20 cellular contexts compared by ENCODE assay signal in the genomic region with DNA sequence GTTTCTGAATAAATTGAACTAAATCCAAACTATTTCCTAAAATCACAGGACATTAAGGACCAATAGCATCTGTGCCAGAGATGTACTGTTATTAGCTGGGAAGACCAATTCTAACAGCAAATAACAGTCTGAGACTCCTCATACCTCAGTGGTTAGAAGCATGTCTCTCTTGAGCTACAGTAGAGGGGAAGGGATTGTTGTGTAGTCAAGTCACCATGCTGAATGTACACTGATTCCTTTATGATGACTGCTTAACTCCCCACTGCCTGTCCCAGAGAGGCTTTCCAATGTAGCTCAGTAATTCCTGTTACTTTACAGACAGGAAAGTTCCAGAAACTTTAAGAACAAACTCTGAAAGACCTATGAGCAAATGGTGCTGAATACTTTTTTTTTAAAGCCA. TPM values are rescaled to one million over a fixed set of nuclear protein-coding genes. Genes with fewer than 3 reads are reported as not detected.
A peak's percentile ranks its signal among the peaks of the same experiment; 100 is the strongest.
DNase-seq lines count a peak whose midpoint lies in the region; ATAC-seq and TF ChIP-seq lines count a peak whose summit lies in the region.
"Had no signal": no experiment of that assay in that cellular context is flagged by ENCODE, and none has a peak within 500 bp of the region (broad histone marks: within the 10 kb centered on the region; RNA-seq: fewer than 3 reads in every experiment).

No MANE protein-coding gene starts in this region.

- no peaks in the 10 kb centered on the region for H3K27me3 ChIP-seq in Caco-2 (replicated peaks; ENCODE audit: control insufficient read depth, insufficient read depth, low read length)
- H3K27me3 ChIP-seq in GM23248 (replicated peaks; ENCODE audit: insufficient read depth) = no peaks in the 10 kb centered on the region
- H3K27me3 ChIP-seq in subcutaneous abdominal adipose tissue (ENCODE audit: control insufficient read depth in 5 of 5, insufficient read depth in 4 of 5, low read length in 5 of 5) = no peaks in the 10 kb centered on the region
- no peaks in the 10 kb centered on the region for H3K27me3 ChIP-seq in H7 (ENCODE audit: control insufficient read depth, insufficient read depth, low read length)
- H3K27me3 ChIP-seq: BE2C had no signal

- no peak overlapping the region for H3K4me2 ChIP-seq in GM23248 (ENCODE audit: unreplicated experiment)
- H3K4me2 ChIP-seq: KMS-11 had no signal

- no peak overlapping the region for H2AFZ ChIP-seq in GM23248

- no peaks in the 10 kb centered on the region for H3K4me1 Mint-ChIP-seq in Caco-2 (ENCODE audit: low read depth, unreplicated experiment)
- H3K4me1 Mint-ChIP-seq: CD4-positive, CD25-positive, alpha-beta regulatory T cell had no signal

- H3K27me3 Mint-ChIP-seq in Caco-2 (ENCODE audit: insufficient read depth, unreplicated experiment) = no peaks in the 10 kb centered on the region
- H3K27me3 Mint-ChIP-seq: CD4-positive, CD25-positive, alpha-beta regulatory T cell had no signal

- in situ Hi-C loops in GM23248 (cut with MboI) = no loop called here

- H3K4me3 Mint-ChIP-seq in Caco-2 (ENCODE audit: unreplicated experiment) = no peak overlapping the region
- H3K4me3 Mint-ChIP-seq: CD4-positive, CD25-positive, alpha-beta regulatory T cell had no signal

- H3K9me2 ChIP-seq in GM23248 (ENCODE audit: insufficient read depth) = no peaks in the 10 kb centered on the region

- H3K27ac Mint-ChIP-seq in Caco-2 (ENCODE audit: unreplicated experiment) = no peak overlapping the region
- H3K27ac Mint-ChIP-seq: CD4-positive, CD25-positive, alpha-beta regulatory T cell had no signal

- no peaks in the 10 kb centered on the region for H3K9me3 Mint-ChIP-seq in Caco-2 (ENCODE audit: unreplicated experiment)
- H3K9me3 Mint-ChIP-seq: CD4-positive, CD25-positive, alpha-beta regulatory T cell had no signal

- POLR2A ChIA-PET in Caco-2 (lab: Charles Lee) = no interaction called here

- no peaks in the 10 kb centered on the region for H3F3A ChIP-seq in GM23248 (ENCODE audit: insufficient read depth)

- H3K27ac ChIP-seq in GM23248 (no peak overlapping the region), subcutaneous abdominal adipose tissue (ENCODE audit: low read depth, low read length) (peak overlapping the region; percentile 5)
- H3K27ac ChIP-seq: KMS-11, RWPE1 had no signal

- H3K9me3 ChIP-seq in Caco-2 (no peaks in the 10 kb centered on the region), GM23248 (ENCODE audit: low read depth) (no peaks in the 10 kb centered on the region), subcutaneous abdominal adipose tissue (ENCODE audit: control insufficient read depth in 5 of 5, low read length in 5 of 5) (no peaks in the 10 kb centered on the region)
- H3K9me3 ChIP-seq: BE2C had no signal

- no peaks in the 10 kb centered on the region for H4K20me1 ChIP-seq in GM23248 (ENCODE audit: insufficient read depth)

- H3K4me3 ChIP-seq in Caco-2 (ENCODE audit: low read depth, low read length) (no peak overlapping the region), GM23248 (no peak overlapping the region), subcutaneous abdominal adipose tissue (ENCODE audit: low read depth in 1 of 5, low read length in 5 of 5) (no peak overlapping the region), H7 (ENCODE audit: insufficient read depth, low read depth, low read length) (no peak overlapping the region)

- no peak overlapping the region for H3K9ac ChIP-seq in GM23248
- no peak overlapping the region for H3K9ac ChIP-seq in subcutaneous abdominal adipose tissue (ENCODE audit: low read length in 5 of 5)
- H3K9ac ChIP-seq: KMS-11 had no signal

- intact Hi-C loops in Caco-2 (cut with micrococcal nuclease; ENCODE audit: unreplicated experiment) = no loop called here

- no peak for ATAC-seq in esophagus mucosa
- ATAC-seq: PC-3, SK-N-SH treated with all-trans-retinoic acid at 6 μM for 48 hours had no signal

- H3K36me3 ChIP-seq in Caco-2 (ENCODE audit: control insufficient read depth, insufficient read depth, low read length) = peaks cover 4% of the 10 kb centered on the region
- peaks cover 12% of the 10 kb centered on the region for H3K36me3 ChIP-seq in GM23248 (ENCODE audit: low read depth)
- peaks cover 49 to 81% (median 67%) of the 10 kb centered on the region in 5 donors for H3K36me3 ChIP-seq in subcutaneous abdominal adipose tissue (ENCODE audit: control insufficient read depth in 5 of 5, insufficient read depth in 5 of 5, low read length in 5 of 5)
- peaks cover 25% of the 10 kb centered on the region for H3K36me3 ChIP-seq in H7 (replicated peaks; ENCODE audit: control insufficient read depth, insufficient read depth, low read length)
- H3K36me3 ChIP-seq: BE2C had no signal

- H3K79me2 ChIP-seq in GM23248 (ENCODE audit: insufficient read depth) = no peaks in the 10 kb centered on the region

- TSS peak; percentile 70 for BruUV-seq in Caco-2 (replicated peaks; lab: Mats Ljungman, UMichigan)

- H3K36me3 Mint-ChIP-seq in Caco-2 (ENCODE audit: insufficient read depth, unreplicated experiment) = peaks cover 51% of the 10 kb centered on the region

- H3K4me1 ChIP-seq in Caco-2 (no peaks in the 10 kb centered on the region), GM23248 (ENCODE audit: insufficient read depth) (peaks cover 3% of the 10 kb centered on the region; the same call in 1 of the 2 replicates), subcutaneous abdominal adipose tissue (ENCODE audit: control insufficient read depth in 5 of 5, insufficient read depth in 5 of 5, low read length in 5 of 5) (peaks cover 0 to 8% (median 0%) of the 10 kb centered on the region in 5 donors)
- H3K4me1 ChIP-seq: BE2C had no signal

- CTCF ChIA-PET in Caco-2 (lab: Charles Lee) = no interaction called here

- no peak for TF ChIP-seq CTCF in Caco-2 (IDR thresholded peaks at IDR 0.05; ENCODE audit: insufficient read depth in 1 of 2, low read depth in 1 of 2, low read length in 1 of 2, severe bottlenecking in 1 of 2, unreplicated experiment in 1 of 2)

- no peak for DNase-seq in Caco-2
- DNase-seq in GM23248 = peak; percentile 45
- DNase-seq in astrocyte of the hippocampus (ENCODE audit: low read depth, low spot score) = peak; percentile 29
- no peak for DNase-seq in H7
- no peak for DNase-seq in nucleus accumbens (lab: John Stamatoyannopoulos, UW)
- DNase-seq: ACHN; BE2C; CD4-positive, CD25-positive, alpha-beta regulatory T cell; COR-L47; DMS153; NCI-H1436; NCI-H1930; NCI-H526; PC-3; SIG-M5 had no signal

RNA-seq across cellular contexts. Expression of gene MEST, which starts 13.9 kb away (rescaled TPM):
- 270 and 295 TPM in 2 replicates for total RNA-seq in Caco-2 (2022)
- 7.5 and 12.6 TPM in 2 replicates for total RNA-seq in GM23248 (2014; rRNA removed; shearing (Covaris generic))
- 8.5 and 9.1 TPM in 2 replicates for polyA plus RNA-seq in GM23248 (2016; fragmentation: Nextera tagmentation; extraction: Ambion mirVana)
- total RNA-seq in H7 (2014; rRNA removed; shearing (Covaris generic)) = 154 and 166 TPM in 2 replicates
- 9.5 TPM for total RNA-seq in esophagus mucosa

Comparison
In these comparisons a context has a peak if more than half of its experiments do, and no peak if none do; other contexts are left out.
1. DNase-seq: peak in GM23248 (single experiment) and astrocyte of the hippocampus (single experiment); none in Caco-2 (0 of 2), H7 (single experiment) and nucleus accumbens (0 of 56).
2. RNA of gene MEST, which starts 13.9 kb away (total RNA-seq): 270 to 295 TPM in Caco-2 and 154 to 166 TPM in H7; 7.5 to 12.6 TPM in GM23248 and 9.5 TPM in esophagus mucosa (single experiment); every median in the first group is over 10 times any median in the second.